In the genomic region with DNA sequence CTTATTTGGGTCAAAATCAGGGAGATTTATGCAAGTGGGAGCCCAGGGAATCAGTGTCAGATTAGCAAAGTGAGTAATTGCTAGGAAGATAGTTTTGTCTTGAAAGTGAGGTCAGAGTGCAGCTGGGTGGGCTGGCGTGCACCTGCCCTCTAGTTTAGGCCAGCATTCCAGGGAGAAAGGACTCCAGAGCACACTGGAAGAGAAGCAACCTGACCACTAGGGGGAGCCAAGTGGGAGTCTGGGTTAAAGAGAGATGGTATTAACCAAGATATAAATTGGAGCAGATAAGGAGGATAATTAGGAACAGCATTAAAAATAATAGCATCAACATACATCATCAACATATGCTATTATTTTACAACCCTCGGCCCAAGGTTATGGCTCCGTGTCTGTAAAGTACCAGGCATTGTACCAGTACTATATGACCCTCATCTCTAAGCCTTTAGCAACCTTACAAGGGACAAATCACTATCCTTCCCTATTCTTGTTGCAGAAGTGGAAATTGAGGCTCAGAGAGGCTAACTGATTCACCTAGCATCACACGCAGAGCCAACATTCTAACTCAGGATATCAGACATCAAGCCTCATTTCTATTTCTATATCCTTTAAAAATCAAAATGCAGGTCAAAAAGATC, we compare ENCODE assay signal across 8 cellular contexts. TPM values are rescaled to one million over a fixed set of nuclear protein-coding genes. Genes with fewer than 3 reads are reported as not detected.
DNase-seq lines count a peak whose midpoint lies in the region; ATAC-seq and TF ChIP-seq lines count a peak whose summit lies in the region.

No MANE protein-coding gene starts in this region.

- peak; percentile 23 for DNase-seq in SIG-M5 treated with dmso at 0.1 percent for 504 hours (lab: John Stamatoyannopoulos, UW; ENCODE audit: unreplicated experiment)
- DNase-seq in SIG-M5 (lab: John Stamatoyannopoulos, UW): no peak
- DNase-seq in KBM-7: peak; percentile 16
- peak; percentile 41 for DNase-seq in RPMI7951 (ENCODE audit: low read depth)
- peak; percentile 7 for DNase-seq in fibroblast of gingiva (ENCODE audit: low read depth)
- peak; percentile 49 for DNase-seq in stimulated activated CD8-positive, alpha-beta memory T cell treated with anti-CD3 and anti-CD28 coated beads, Interleukin-4, amount 100 ng/mL, for 48 hours

- no peak for ATAC-seq in GM18505 (IDR thresholded peaks at IDR 0.05; ENCODE audit: unreplicated experiment)
- ATAC-seq in HG03378 (IDR thresholded peaks at IDR 0.05; ENCODE audit: unreplicated experiment): no peak

- in situ Hi-C loops in KBM-7 (cut with MboI; ENCODE audit: low pct_unique_long_range_greater_than_20kb, low sequenced_read_pairs): loop anchor here (25.0 kb wide), 1 partner anchor 395 kb away; no protein-coding TSS in a partner anchor

- no peak for TF ChIP-seq POLR2A in GM18505 (IDR thresholded peaks at IDR 0.05; ENCODE audit: borderline replicate concordance, extremely low read depth, insufficient read depth, insufficient read length)

RNA-seq across cellular contexts. Expression of gene SLC2A10, which starts 57.8 kb away (rescaled TPM):
- 20.4 and 23.4 TPM in 2 replicates for total RNA-seq in RPMI7951 (2014; rRNA removed; shearing (Covaris generic))
